Comparison of ENCODE assay signal across 8 cellular contexts in the genomic region with DNA sequence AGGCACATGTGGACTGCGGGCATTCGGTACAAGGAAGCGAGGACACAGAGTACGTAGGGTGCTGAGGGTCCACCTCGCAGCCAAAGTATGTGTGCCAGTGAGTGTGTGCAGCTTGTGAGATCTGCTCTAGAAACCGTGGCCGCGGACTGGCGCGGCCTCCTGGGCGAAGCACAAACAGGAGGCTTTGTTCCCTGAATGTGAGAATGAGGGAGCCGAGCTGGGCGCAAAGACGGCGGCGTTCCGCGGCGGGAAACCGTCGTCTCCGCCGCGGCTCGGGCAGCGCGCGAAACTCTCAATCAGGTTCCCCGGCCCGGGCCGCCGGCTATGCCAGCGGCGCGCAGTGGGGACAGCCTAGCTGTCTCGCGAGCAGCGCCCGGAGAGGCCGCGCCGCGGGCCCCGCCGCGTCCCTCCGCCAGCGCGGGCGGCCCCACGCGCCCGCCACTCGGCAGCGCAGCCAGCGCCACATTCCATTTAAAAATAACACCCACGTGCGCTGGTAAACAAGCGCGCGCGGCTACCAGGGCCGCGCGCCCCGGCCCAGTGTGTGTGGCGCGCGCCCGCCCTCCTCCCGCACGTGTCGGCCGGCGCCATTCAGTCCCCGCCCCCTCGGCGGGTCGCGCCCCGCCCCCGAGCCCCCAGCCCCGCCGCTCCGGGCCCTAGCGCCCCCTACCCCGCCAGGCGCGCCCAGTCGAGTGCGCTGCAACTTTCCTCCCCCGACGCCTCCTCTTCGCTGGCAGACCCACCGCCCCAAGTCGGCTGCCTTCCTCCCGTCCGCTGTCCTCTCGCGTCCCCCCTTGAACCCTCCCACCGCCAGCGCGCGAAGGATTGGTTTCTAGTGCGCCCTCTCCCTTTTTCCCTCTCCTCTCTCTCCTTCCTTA. TPM values are rescaled to one million over a fixed set of nuclear protein-coding genes. Genes with fewer than 3 reads are reported as not detected.
DNase-seq lines count a peak whose midpoint lies in the region; ATAC-seq and TF ChIP-seq lines count a peak whose summit lies in the region.

No MANE protein-coding gene starts in this region.

- H3K36me3 Mint-ChIP-seq in T-cell: peaks cover 8% of the 10 kb centered on the region

- H3K27me3 Mint-ChIP-seq in T-cell: no peaks in the 10 kb centered on the region

- H3K4me3 Mint-ChIP-seq in T-cell: peak overlapping the region; percentile 87 to 96 (median 95)

- H3K9me3 Mint-ChIP-seq in T-cell: no peaks in the 10 kb centered on the region

- H2AFZ ChIP-seq in MM.1S (ENCODE audit: low read length): peak overlapping the region; percentile 79
- peak overlapping the region; percentile 89 for H2AFZ ChIP-seq in parathyroid adenoma

- H3K79me2 ChIP-seq in MM.1S (ENCODE audit: low read length) (peaks cover 38% of the 10 kb centered on the region), parathyroid adenoma (peaks cover 13% of the 10 kb centered on the region)

- DNase-seq in GM10248 (ENCODE audit: extremely low spot score): peak; percentile 37
- peak; percentile 82 for DNase-seq in MM.1S
- peak; percentile 56 to 87 (median 82) for DNase-seq in T-cell
- DNase-seq in adipocyte (ENCODE audit: low read depth): peak; percentile 92
- peak; percentile 26 to 80 for DNase-seq in heart right ventricle
- peak; percentile 80 for DNase-seq in transverse colon

- H3K27ac Mint-ChIP-seq in T-cell: peak overlapping the region; percentile 94 to 97

- in situ Hi-C loops in transverse colon (cut with MboI; ENCODE audit: low pct_ligation_motif_present in 1 of 4, low pct_unique_long_range_greater_than_20kb in 1 of 4, low sequenced_read_pairs in 3 of 4): loop anchor here in 1 of 4 donors (25.0 kb wide), 1 partner anchor 105 kb away; no protein-coding TSS in a partner anchor

- ATAC-seq in T-cell (replicated peaks in 1 of 4): peak; percentile 48 to 56 (median 52)
- peak; percentile 15 to 46 (median 30) for ATAC-seq in heart right ventricle
- no peak for ATAC-seq in GM21619 (IDR thresholded peaks at IDR 0.05; ENCODE audit: unreplicated experiment)

- TF ChIP-seq CTCF in GM10248 (IDR thresholded peaks at IDR 0.05; ENCODE audit: control extremely low read depth, extremely low read depth, low read depth, missing control alignments) (no peak), MM.1S (IDR thresholded peaks at IDR 0.05; ENCODE audit: low read length) (no peak), heart right ventricle (IDR thresholded peaks at IDR 0.05) (peak in 1 of 9 donors; percentile 2), parathyroid adenoma (IDR thresholded peaks at IDR 0.05) (no peak), transverse colon (IDR thresholded peaks at IDR 0.05) (no peak)

- TF ChIP-seq POLR2A in transverse colon (IDR thresholded peaks at IDR 0.05): peak; percentile 48

- CTCF ChIA-PET in GM10248 (lab: Yijun Ruan, JAX): interaction anchor here (1.0 to 3.7 kb wide), 6 partner anchors 11 to 336 kb away, joined by 3 to 21 read pairs (median 4); no protein-coding TSS in a partner anchor
- CTCF ChIA-PET in T-cell (lab: Charles Lee): interaction anchor here (0.6 to 1.5 kb wide), 10 partner anchors 15 to 630 kb away, joined by 3 to 11 read pairs (median 3); a partner anchor contains a TSS

- POLR2A ChIA-PET in GM10248 (lab: Yijun Ruan, JAX) (interaction anchor here (0.6 to 2.0 kb wide), 4 partner anchors 9 to 317 kb away, joined by 3 to 9 read pairs (median 4); no protein-coding TSS in a partner anchor), T-cell (lab: Charles Lee) (interaction anchor here (0.6 to 1.6 kb wide), 8 partner anchors 8 to 885 kb away, joined by 3 to 9 read pairs (median 4); a partner anchor contains a TSS)

- H3K4me3 ChIP-seq in MM.1S (ENCODE audit: low read length) (peak overlapping the region; percentile 90), adipocyte (ENCODE audit: low read length) (peak overlapping the region; percentile 82), heart right ventricle (peak overlapping the region; percentile 41 to 97 (median 93)), parathyroid adenoma (ENCODE audit: low read depth, low read length) (peak overlapping the region; percentile 75), transverse colon (peak overlapping the region; percentile 72 to 97 (median 80))

- peaks cover 13% of the 10 kb centered on the region for H3K4me1 ChIP-seq in MM.1S (ENCODE audit: low read length)
- H3K4me1 ChIP-seq in adipocyte (ENCODE audit: control insufficient read depth, insufficient read depth, low read length): peaks cover 22% of the 10 kb centered on the region
- H3K4me1 ChIP-seq in heart right ventricle: peaks cover 0 to 38% (median 25%) of the 10 kb centered on the region in 9 donors
- peaks cover 3% of the 10 kb centered on the region for H3K4me1 ChIP-seq in parathyroid adenoma
- H3K4me1 ChIP-seq in transverse colon: peaks cover 8 to 31% (median 20%) of the 10 kb centered on the region in 4 donors

- peak overlapping the region; percentile 99 for H3K4me2 ChIP-seq in MM.1S (ENCODE audit: low read depth, low read length)
- H3K4me2 ChIP-seq in parathyroid adenoma (ENCODE audit: low read length): peak overlapping the region; percentile 95

- H3K4me1 Mint-ChIP-seq in T-cell: peaks cover 11 to 21% (median 16%) of the 10 kb centered on the region in 3 donors

- intact Hi-C loops in heart right ventricle (cut with DNase I): loop anchor here in 8 of 10 donors (2.0 to 10.0 kb wide), 8 partner anchors 31 to 827 kb away; a partner anchor contains a TSS
- intact Hi-C loops in transverse colon (cut with DNase I; ENCODE audit: low total_unique reads): loop anchor here (2.0 kb wide), 1 partner anchor 101 kb away; no protein-coding TSS in a partner anchor

- H3F3A ChIP-seq in MM.1S (ENCODE audit: insufficient read depth, low read length): peaks cover 33% of the 10 kb centered on the region

- no peaks in the 10 kb centered on the region for H4K20me1 ChIP-seq in MM.1S (ENCODE audit: insufficient read depth, low read length)

- TF ChIP-seq EP300 in transverse colon (IDR thresholded peaks at IDR 0.05; ENCODE audit: low read depth): no peak

- no peaks in the 10 kb centered on the region for H3K27me3 ChIP-seq in MM.1S (replicated peaks; ENCODE audit: insufficient read depth, low read length)
- no peaks in the 10 kb centered on the region for H3K27me3 ChIP-seq in adipocyte (replicated peaks; ENCODE audit: control insufficient read depth, insufficient read depth, low read length)
- no peaks in the 10 kb centered on the region for H3K27me3 ChIP-seq in heart right ventricle
- no peaks in the 10 kb centered on the region for H3K27me3 ChIP-seq in parathyroid adenoma (ENCODE audit: control insufficient read depth, insufficient read depth, low read length)
- H3K27me3 ChIP-seq in transverse colon: no peaks in the 10 kb centered on the region

- H3K9ac ChIP-seq in MM.1S (ENCODE audit: low read length) (peak overlapping the region; percentile 98), adipocyte (ENCODE audit: low read length) (peak overlapping the region; percentile 87), parathyroid adenoma (peak overlapping the region; percentile 73)

- 0% methylated on average over 93 to 102 of the region's 105 CpGs for WGBS in heart right ventricle, 2 donors
- 0 to 1% methylated on average over 14 to 65 of the region's 105 CpGs for WGBS in transverse colon (ENCODE audit: low coverage in 1 of 2), 2 donors

- 0 out of 2 replicates have a peak, but pooled peaks cover 8% of the 10 kb centered on the region for H3K36me3 ChIP-seq in MM.1S (replicated peaks; ENCODE audit: insufficient read depth, low read length)
- peaks cover 5% of the 10 kb centered on the region for H3K36me3 ChIP-seq in adipocyte (ENCODE audit: control insufficient read depth, insufficient read depth, low read length, severe bottlenecking)
- no peaks in the 10 kb centered on the region for H3K36me3 ChIP-seq in heart right ventricle
- H3K36me3 ChIP-seq in parathyroid adenoma (ENCODE audit: control insufficient read depth, insufficient read depth, low read length): no peaks in the 10 kb centered on the region
- no peaks in the 10 kb centered on the region for H3K36me3 ChIP-seq in transverse colon

- H3K9me3 ChIP-seq in MM.1S (replicated peaks; ENCODE audit: insufficient read depth, low read length) (no peaks in the 10 kb centered on the region), adipocyte (ENCODE audit: control insufficient read depth, low read length) (no peaks in the 10 kb centered on the region), heart right ventricle (no peaks in the 10 kb centered on the region), parathyroid adenoma (ENCODE audit: control insufficient read depth, low read length) (no peaks in the 10 kb centered on the region), transverse colon (no peaks in the 10 kb centered on the region)

- H3K27ac ChIP-seq in MM.1S (ENCODE audit: low read length): peak overlapping the region; percentile 99
- H3K27ac ChIP-seq in heart right ventricle: peak overlapping the region; percentile 93 to 100 (median 99)
- H3K27ac ChIP-seq in parathyroid adenoma: peak overlapping the region; percentile 100
- H3K27ac ChIP-seq in transverse colon: peak overlapping the region; percentile 98 to 100 (median 99)

- no peaks in the 10 kb centered on the region for H3K9me2 ChIP-seq in MM.1S (replicated peaks; ENCODE audit: insufficient read depth, low read length)

RNA-seq across cellular contexts. Expression of a gene that starts 3.0 kb away (rescaled TPM):
- 10 to 100 TPM; 21.5 to 26.2 (median 22.2) TPM for total RNA-seq in T-cell
- total RNA-seq in heart right ventricle: 10 to 100 TPM; 29.4 to 52.6 (median 37.7) TPM
- 10 to 100 TPM; 16.8 to 19.3 TPM for polyA plus RNA-seq in heart right ventricle
- total RNA-seq in transverse colon: 10 to 100 TPM; 29.9 to 66.1 (median 59.1) TPM

Comparison
In these comparisons a context has a peak if more than half of its experiments do, and no peak if none do; other contexts are left out.
1. DNase-seq: peak in every context shown above with its lines; median percentile 92 in adipocyte; 82 in MM.1S; 82 in T-cell; 80 in transverse colon; 53 in heart right ventricle; 37 in GM10248.